In genomic region chr14:22598099-22598895, GRCh38 we compare ENCODE assay signal across 8 cellular contexts. TPM values are rescaled to one million over a fixed set of nuclear protein-coding genes. Genes with fewer than 3 reads are reported as not detected.
DNase-seq lines count a peak whose midpoint lies in the region; ATAC-seq, FAIRE-seq and TF ChIP-seq lines count a peak whose summit lies in the region.

TSS of gene ABHD4 (plus strand) at chr14:22598300. CDS start at chr14:22598307, 7 bp downstream.

- no peaks in the 10 kb centered on the region for H3K9me3 ChIP-seq in pancreas
- H3K9me3 ChIP-seq in aorta (ENCODE audit: control insufficient read depth, low read length): no peaks in the 10 kb centered on the region

- H3K4me3 ChIP-seq in pancreas (peak within 1 kb of the TSS; percentile 45 to 78 (median 67)), aorta (ENCODE audit: low read length in 2 of 2) (peak within 1 kb of the TSS; percentile 60 to 61)

- ATAC-seq in GM19467 (IDR thresholded peaks at IDR 0.05; ENCODE audit: unreplicated experiment): peak; percentile 66
- ATAC-seq in pancreas: peak; percentile 97 to 99 (median 98)
- peak; percentile 95 for ATAC-seq in aorta (ENCODE audit: low FRiP score)

- peaks cover 10 to 17% (median 10%) of the 10 kb centered on the region in 3 donors for H3K4me1 ChIP-seq in pancreas
- no peaks in the 10 kb centered on the region for H3K4me1 ChIP-seq in aorta (ENCODE audit: control insufficient read depth in 1 of 2, insufficient read depth in 2 of 2, low read length in 2 of 2)

- peaks cover 0 to 15% (median 4%) of the 10 kb centered on the region in 3 donors for H3K36me3 ChIP-seq in pancreas
- peaks cover 0 to 2% of the 10 kb centered on the region in 2 donors for H3K36me3 ChIP-seq in aorta (ENCODE audit: control insufficient read depth in 1 of 2, insufficient read depth in 2 of 2, low read length in 1 of 2)

- no peak for FAIRE-seq in pancreas (lab: Jason Lieb, UNC)

- no peak for TF ChIP-seq CTCF in pancreas (IDR thresholded peaks at IDR 0.05)

- intact Hi-C loops in cardiac septum (cut with DNase I): no loop called here
- intact Hi-C loops in pancreas (cut with DNase I): no loop called here
- intact Hi-C loops in aorta (cut with DNase I): no loop called here

- DNase-seq in DMS 273 (lab: John Stamatoyannopoulos, UW; ENCODE audit: unreplicated experiment) (peak; percentile 83), HUDEP-2 (lab: John Stamatoyannopoulos, UW; ENCODE audit: unreplicated experiment in 76 of 76) (peak in 53 of 76 experiments; percentile 3 to 71 (median 42)), SK-MEL-5 (ENCODE audit: low read depth, low spot score) (peak; percentile 62), amniotic epithelial cell (ENCODE audit: low read depth) (peak; percentile 57), cardiac septum (ENCODE audit: low spot score) (peak; percentile 95), pancreas (peak; percentile 77 to 93 (median 88)), aorta (peak; percentile 93 to 94)

- H3K27me3 ChIP-seq in pancreas (no peaks in the 10 kb centered on the region), aorta (ENCODE audit: control insufficient read depth in 1 of 2, insufficient read depth in 2 of 2, low read length in 1 of 2) (no peaks in the 10 kb centered on the region)

- WGBS in pancreas, 2 donors: 1% methylated on average over 49 of the region's 49 CpGs
- 0 to 1% methylated on average over 49 of the region's 49 CpGs for WGBS in aorta, 2 donors

- H3K27ac ChIP-seq in pancreas (peak within 1 kb of the TSS; percentile 78 to 97 (median 88)), aorta (ENCODE audit: low read depth in 1 of 2, low read length in 2 of 2) (peak within 1 kb of the TSS in 1 of 2 donors; percentile 76)

- in situ Hi-C loops in SK-MEL-5 (cut with HindIII; ENCODE audit: low pct_unique_long_range_greater_than_20kb, low sequenced_read_pairs): no loop called here

RNA-seq across cellular contexts. Expression of gene ABHD4, which starts in this region (rescaled TPM):
- 7.7 and 9.1 TPM in 2 replicates for total RNA-seq in SK-MEL-5 (2014; rRNA removed; shearing (Covaris generic))
- polyA plus RNA-seq in SK-MEL-5 (2015; cell fraction: cytosol; rRNA removed): 21.5 and 25.4 TPM in 2 replicates
- polyA plus RNA-seq in SK-MEL-5 (2015; cell fraction: nucleus; rRNA removed): 25.9 and 31.5 TPM in 2 replicates
- total RNA-seq in cardiac septum (18.6 TPM), pancreas (10 to 100 TPM in 3 of 6 donors, 1 to 10 TPM in 3; 7.6 to 25.9 (median 11.8) TPM), aorta (10 to 100 TPM; 44.8 to 47.4 TPM)
- polyA plus RNA-seq in pancreas (10 to 100 TPM in 1 of 2 donors, 1 to 10 TPM in 1; 8.2 to 14.7 TPM), aorta (10 to 100 TPM; 20.3 to 41.6 TPM)

Comparison
In these comparisons a context has a peak if more than half of its experiments do, and no peak if none do; other contexts are left out.
1. DNase-seq: peak in every context shown above with its lines; median percentile 95 in cardiac septum; 94 in aorta; 88 in pancreas; 83 in DMS 273; 62 in SK-MEL-5; 57 in amniotic epithelial cell; 42 in HUDEP-2.